Comparison of ENCODE assay signal across 1 cellular context in genomic region chrX:151177141-151178027, GRCh38.
TF ChIP-seq lines count a peak whose summit lies in the region.

No MANE protein-coding gene starts in this region.

TF ChIP-seq in H1, 55 proteins besides CTCF, POLR2A, EP300 and RAD21:
- TF ChIP-seq KDM4A (IDR thresholded peaks at IDR 0.05; ENCODE audit: low read depth, low read length, severe bottlenecking) (peak; percentile 69), RXRA (IDR thresholded peaks at IDR 0.05; ENCODE audit: insufficient read depth, low read depth, low read length) (no peak), MAFK (IDR thresholded peaks at IDR 0.05; ENCODE audit: low read depth, low read length) (no peak), TAF7 (optimal IDR thresholded peaks at IDR 0.05; ENCODE audit: borderline replicate concordance, low read depth, low read length) (no peak), KDM5A (IDR thresholded peaks at IDR 0.05; ENCODE audit: low read length) (no peak), ATF3 (IDR thresholded peaks at IDR 0.05; ENCODE audit: insufficient read depth, low read depth, low read length) (no peak), SUZ12 (IDR thresholded peaks at IDR 0.05; ENCODE audit: low read length) (peak; percentile 61), RNF2 (IDR thresholded peaks at IDR 0.05; ENCODE audit: borderline replicate concordance, low read depth, low read length, missing control alignments, poor library complexity, severe bottlenecking) (no peak), EGR1 (IDR thresholded peaks at IDR 0.05; ENCODE audit: borderline replicate concordance, low read depth, low read length) (peak; percentile 86; the same call in 1 of the 2 replicates), ASH2L (IDR thresholded peaks at IDR 0.05; ENCODE audit: low read length) (peak; percentile 39), BRCA1 (IDR thresholded peaks at IDR 0.05; ENCODE audit: low read depth, low read length) (no peak), JUND (IDR thresholded peaks at IDR 0.05; ENCODE audit: low read length) (no peak), EZH2 (IDR thresholded peaks at IDR 0.05; ENCODE audit: low read depth, low read length, severe bottlenecking) (peak; percentile 45), GABPA (IDR thresholded peaks at IDR 0.05; ENCODE audit: borderline replicate concordance, insufficient read depth, low read length) (no peak), POU5F1 (IDR thresholded peaks at IDR 0.05; ENCODE audit: low read depth, low read length) (no peak), KDM1A (IDR thresholded peaks at IDR 0.05; ENCODE audit: borderline replicate concordance, low read length) (no peak), SP2 (IDR thresholded peaks at IDR 0.05; ENCODE audit: low read length) (no peak), TBP (IDR thresholded peaks at IDR 0.05; ENCODE audit: low read depth, low read length) (no peak)
